In the genomic region with DNA sequence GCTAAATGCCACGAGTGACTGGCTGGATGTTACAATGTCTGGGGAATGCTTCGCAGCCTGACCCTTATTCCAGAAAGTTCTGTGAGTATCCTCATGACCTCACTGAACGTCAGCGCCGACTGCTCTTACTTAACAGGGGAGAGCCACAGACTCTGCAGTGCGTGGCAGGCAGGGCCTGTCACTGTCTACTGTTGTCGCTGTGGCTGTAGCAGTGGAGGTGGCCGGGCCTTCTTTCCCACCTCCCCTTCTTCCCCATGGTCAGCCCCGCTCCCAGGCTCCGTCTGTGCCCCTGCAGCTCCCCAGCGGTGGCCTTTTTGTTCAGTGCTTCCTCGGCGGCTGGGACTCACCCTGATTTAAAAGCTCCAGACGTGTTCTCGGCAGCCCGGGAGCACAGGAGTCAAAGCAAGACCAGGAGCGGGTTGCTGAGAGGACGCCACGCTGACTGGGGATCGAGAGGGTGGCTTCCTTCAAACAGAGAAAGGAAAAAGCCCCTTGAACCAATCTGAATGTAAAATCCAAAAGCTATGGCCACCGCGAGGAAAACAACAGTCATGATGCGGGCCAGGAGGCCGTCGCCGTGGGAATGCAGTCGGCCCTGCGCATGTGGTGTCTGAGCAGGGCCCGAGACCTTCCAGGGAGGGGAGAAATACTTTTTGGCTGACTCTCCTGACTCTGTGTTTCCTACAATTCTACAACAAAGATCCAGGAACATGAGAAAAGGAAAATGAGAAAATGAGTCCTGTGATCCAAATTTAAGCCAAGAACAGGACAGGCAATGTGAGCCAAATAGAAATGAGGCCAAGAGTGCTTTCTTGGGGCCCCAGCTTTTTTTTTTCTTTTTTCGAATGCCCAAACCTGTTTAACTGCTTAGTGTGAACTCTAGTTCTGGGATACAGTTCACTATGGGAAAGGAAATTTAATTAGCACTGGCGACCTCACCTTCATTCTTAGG, we compare ENCODE assay signal across 11 cellular contexts. TPM values are rescaled to one million over a fixed set of nuclear protein-coding genes. Genes with fewer than 3 reads are reported as not detected.
DNase-seq lines count a peak whose midpoint lies in the region; ATAC-seq and TF ChIP-seq lines count a peak whose summit lies in the region.
"Had no signal": no experiment of that assay in that cellular context is flagged by ENCODE, and none has a peak within 500 bp of the region (broad histone marks: within the 10 kb centered on the region; RNA-seq: fewer than 3 reads in every experiment).

No MANE protein-coding gene starts in this region.

- DNase-seq in GM03348 (ENCODE audit: low spot score) (peak; percentile 79), body of pancreas (peak; percentile 84 to 86 (median 86)), gastrocnemius medialis (peak in 1 of 2 donors; percentile 74), HuH-7.5 (ENCODE audit: low spot score) (no peak)
- no peak for DNase-seq in CD4-positive, alpha-beta T cell
- DNase-seq: naive thymus-derived CD4-positive, alpha-beta T cell had no signal

- TF ChIP-seq POLR2A in body of pancreas (IDR thresholded peaks at IDR 0.05) (peak; percentile 78 to 93 (median 88)), gastrocnemius medialis (IDR thresholded peaks at IDR 0.05) (peak; percentile 81 to 87)

- no peaks in the 10 kb centered on the region for H3K9me3 Mint-ChIP-seq in CD4-positive, alpha-beta T cell
- H3K9me3 Mint-ChIP-seq: IgD-negative memory B cell; naive thymus-derived CD4-positive, alpha-beta T cell had no signal

- TF ChIP-seq CTCF in body of pancreas (IDR thresholded peaks at IDR 0.05), result peak in 1 of 7 experiments; percentile 0
- peak in 1 of 5 experiments; percentile 13 for TF ChIP-seq CTCF in gastrocnemius medialis (IDR thresholded peaks at IDR 0.05 in 4 of 5, conservative IDR thresholded peaks at IDR 0.05 in 1 of 5)
- no peak for TF ChIP-seq CTCF in CD4-positive, alpha-beta T cell (IDR thresholded peaks at IDR 0.05)

- no peaks in the 10 kb centered on the region for H3K36me3 Mint-ChIP-seq in CD4-positive, alpha-beta T cell (ENCODE audit: low read depth)
- H3K36me3 Mint-ChIP-seq: IgD-negative memory B cell; naive thymus-derived CD4-positive, alpha-beta T cell had no signal

- POLR2A ChIA-PET in CD4-positive, alpha-beta T cell (lab: Charles Lee), result no interaction called here

- peaks cover 4% of the 10 kb centered on the region for H3K27me3 Mint-ChIP-seq in CD4-positive, alpha-beta T cell

- H3K4me3 Mint-ChIP-seq in CD4-positive, alpha-beta T cell, result no peak overlapping the region
- H3K4me3 Mint-ChIP-seq: IgD-negative memory B cell; naive thymus-derived CD4-positive, alpha-beta T cell had no signal

- peaks cover 84% of the 10 kb centered on the region for H3K4me1 ChIP-seq in body of pancreas
- peaks cover 4% of the 10 kb centered on the region; the same call in 1 of the 2 replicates for H3K4me1 ChIP-seq in iPS-20b (ENCODE audit: insufficient read depth, low read length)
- peaks cover 85 to 92% of the 10 kb centered on the region in 2 donors for H3K4me1 ChIP-seq in gastrocnemius medialis

- H3K27me3 ChIP-seq in body of pancreas, result no peaks in the 10 kb centered on the region
- no peaks in the 10 kb centered on the region for H3K27me3 ChIP-seq in iPS-20b (ENCODE audit: insufficient read depth, low read length)
- H3K27me3 ChIP-seq in gastrocnemius medialis, result no peaks in the 10 kb centered on the region
- H3K27me3 ChIP-seq in CD4-positive, alpha-beta T cell (ENCODE audit: control insufficient read depth, insufficient read depth, low read length), result no peaks in the 10 kb centered on the region

- WGBS in body of pancreas, 2 donors, result 15 to 21% methylated on average over 22 to 30 of the region's 31 CpGs

- no peak overlapping the region for H3K4me3 ChIP-seq in body of pancreas
- H3K4me3 ChIP-seq in iPS-20b (ENCODE audit: low read length), result no peak overlapping the region
- H3K4me3 ChIP-seq in gastrocnemius medialis, result peak overlapping the region in 3 of 4 donors; percentile 13 to 39 (median 32)
- H3K4me3 ChIP-seq: GM12878 had no signal

- H3K9ac ChIP-seq in iPS-20b (ENCODE audit: low read depth, low read length), result peak overlapping the region; percentile 20; the same call in 1 of the 2 replicates

- in situ Hi-C loops in gastrocnemius medialis (cut with MboI; ENCODE audit: low sequenced_read_pairs in 4 of 4), result loop anchor here in 2 of 4 donors (10.0 kb wide), 2 partner anchors 63 to 543 kb away; no protein-coding TSS in a partner anchor

- H3K36me3 ChIP-seq in body of pancreas (replicated peaks in 1 of 2; ENCODE audit: insufficient read depth in 1 of 2, low read depth in 2 of 2), result no peaks in the 10 kb centered on the region
- no peaks in the 10 kb centered on the region for H3K36me3 ChIP-seq in iPS-20b (ENCODE audit: insufficient read depth, low read depth, low read length)
- H3K36me3 ChIP-seq in gastrocnemius medialis, result no peaks in the 10 kb centered on the region

- peak; percentile 72 for ATAC-seq in body of pancreas
- ATAC-seq in gastrocnemius medialis, result peak; percentile 6 to 24
- no peak for ATAC-seq in GM19467 (IDR thresholded peaks at IDR 0.05; ENCODE audit: unreplicated experiment)
- no peak for ATAC-seq in CD4-positive, alpha-beta T cell (ENCODE audit: poor library complexity)
- no peak for ATAC-seq in GM19023 (IDR thresholded peaks at IDR 0.05; ENCODE audit: unreplicated experiment)
- ATAC-seq: GM12878 had no signal

- H3K27ac Mint-ChIP-seq in CD4-positive, alpha-beta T cell, result no peak overlapping the region
- H3K27ac Mint-ChIP-seq: IgD-negative memory B cell had no signal

- no peaks in the 10 kb centered on the region for H3K4me1 Mint-ChIP-seq in CD4-positive, alpha-beta T cell (ENCODE audit: low read depth)

- H3K27ac ChIP-seq in body of pancreas, result peak overlapping the region; percentile 90 to 99 (median 96)
- no peak overlapping the region for H3K27ac ChIP-seq in iPS-20b (ENCODE audit: low read length)
- H3K27ac ChIP-seq in gastrocnemius medialis, result peak overlapping the region; percentile 93 to 100 (median 98)
- no peak overlapping the region for H3K27ac ChIP-seq in CD4-positive, alpha-beta T cell (ENCODE audit: low read depth, low read length)

- intact Hi-C loops in body of pancreas (cut with DNase I), result no loop called here
- intact Hi-C loops in gastrocnemius medialis (cut with DNase I; ENCODE audit: low total_unique reads), result loop anchor here (1.0 to 2.0 kb wide), 6 partner anchors 69 to 542 kb away; no protein-coding TSS in a partner anchor
- intact Hi-C loops in CD4-positive, alpha-beta T cell (cut with DNase I, micrococcal nuclease), result no loop called here

- CTCF ChIA-PET in CD4-positive, alpha-beta T cell (lab: Charles Lee), result no interaction called here

- no peaks in the 10 kb centered on the region for H3K9me3 ChIP-seq in body of pancreas
- H3K9me3 ChIP-seq in iPS-20b (ENCODE audit: insufficient read depth, low read depth, low read length), result no peaks in the 10 kb centered on the region
- H3K9me3 ChIP-seq in gastrocnemius medialis, result no peaks in the 10 kb centered on the region
- no peaks in the 10 kb centered on the region for H3K9me3 ChIP-seq in CD4-positive, alpha-beta T cell (ENCODE audit: control insufficient read depth, low read length)

RNA-seq across cellular contexts. Expression of gene TARBP1, which starts 52.5 kb away (rescaled TPM):
- total RNA-seq in body of pancreas, result 10 to 100 TPM; 30.6 to 32.0 TPM
- total RNA-seq in gastrocnemius medialis, result 10 to 100 TPM in 1 of 4 donors, 1 to 10 TPM in 3; 5.7 to 11.9 (median 8.2) TPM
- total RNA-seq in CD4-positive, alpha-beta T cell, result 10 to 100 TPM; 38.4 to 40.9 TPM

Comparison
In these comparisons a context has a peak if more than half of its experiments do, and no peak if none do; other contexts are left out.
1. DNase-seq: peak in GM03348 (single experiment) and body of pancreas (4 of 4); none in HuH-7.5 (single experiment) and CD4-positive, alpha-beta T cell (0 of 10).
2. ATAC-seq: peak in body of pancreas (single experiment) and gastrocnemius medialis (2 of 2); none in GM19467 (single experiment), CD4-positive, alpha-beta T cell (single experiment) and GM19023 (single experiment).
3. H3K27ac ChIP-seq: peak in body of pancreas (4 of 4) and gastrocnemius medialis (4 of 4); none in iPS-20b (single experiment) and CD4-positive, alpha-beta T cell (single experiment).
4. H3K4me3 ChIP-seq: peak in gastrocnemius medialis (3 of 4); none in body of pancreas (0 of 2) and iPS-20b (single experiment).